In the genomic region with DNA sequence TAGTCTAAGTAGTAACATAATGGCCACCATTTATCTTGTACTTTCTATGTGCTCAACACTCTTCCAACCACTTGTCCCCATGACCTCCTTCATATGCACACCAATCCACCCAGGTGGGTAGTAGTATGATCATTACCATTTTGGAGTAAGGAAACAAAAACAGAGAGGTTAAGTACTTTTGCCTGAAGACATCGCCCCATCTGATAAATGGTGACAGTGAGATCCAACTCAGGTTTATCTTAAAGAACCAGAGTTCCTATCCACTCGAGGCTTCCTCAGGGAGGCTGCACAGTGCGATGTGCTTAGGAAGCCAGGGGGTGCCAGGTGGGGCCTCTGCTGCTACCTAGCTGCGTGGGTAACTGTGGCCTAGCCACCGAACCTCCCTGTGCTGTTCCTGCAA, we compare ENCODE assay signal across 17 cellular contexts. TPM values are rescaled to one million over a fixed set of nuclear protein-coding genes. Genes with fewer than 3 reads are reported as not detected.
DNase-seq lines count a peak whose midpoint lies in the region; ATAC-seq, FAIRE-seq and TF ChIP-seq lines count a peak whose summit lies in the region.
"Had no signal": no experiment of that assay in that cellular context is flagged by ENCODE, and none has a peak within 500 bp of the region (broad histone marks: within the 10 kb centered on the region; RNA-seq: fewer than 3 reads in every experiment).

No MANE protein-coding gene starts in this region.

- ATAC-seq in A549 (no peak), HG03095 (IDR thresholded peaks at IDR 0.05; ENCODE audit: unreplicated experiment) (no peak)
- no peak for ATAC-seq in CD8-positive, alpha-beta T cell
- no peak for ATAC-seq in activated naive CD8-positive, alpha-beta T cell treated with anti-CD3 and anti-CD28 coated beads, Interleukin-2, amount 10 ng/mL, durations not matched to agents 7 days and 5 days (ENCODE audit: low read depth)
- ATAC-seq in naive thymus-derived CD8-positive, alpha-beta T cell: no peak

- H3K36me3 Mint-ChIP-seq in CD8-positive, alpha-beta T cell: peaks cover 50% of the 10 kb centered on the region
- peaks cover 28% of the 10 kb centered on the region for H3K36me3 Mint-ChIP-seq in activated naive CD8-positive, alpha-beta T cell treated with anti-CD3 and anti-CD28 coated beads, Interleukin-2, amount 10 ng/mL, durations not matched to agents 7 days and 5 days
- peaks cover 4 to 43% (median 6%) of the 10 kb centered on the region in 3 donors for H3K36me3 Mint-ChIP-seq in naive thymus-derived CD8-positive, alpha-beta T cell
- H3K36me3 Mint-ChIP-seq in neural progenitor cell: peaks cover 17% of the 10 kb centered on the region

- peaks cover 78% of the 10 kb centered on the region for H3K4me1 Mint-ChIP-seq in CD8-positive, alpha-beta T cell (ENCODE audit: low read depth)
- H3K4me1 Mint-ChIP-seq in activated naive CD8-positive, alpha-beta T cell treated with anti-CD3 and anti-CD28 coated beads, Interleukin-2, amount 10 ng/mL, durations not matched to agents 7 days and 5 days: peaks cover 52% of the 10 kb centered on the region
- peaks cover 41 to 89% (median 87%) of the 10 kb centered on the region in 4 donors for H3K4me1 Mint-ChIP-seq in naive thymus-derived CD8-positive, alpha-beta T cell
- H3K4me1 Mint-ChIP-seq in neural progenitor cell: peaks cover 9% of the 10 kb centered on the region

- no peaks in the 10 kb centered on the region for H3K9me3 Mint-ChIP-seq in CD8-positive, alpha-beta T cell
- no peaks in the 10 kb centered on the region for H3K9me3 Mint-ChIP-seq in activated naive CD8-positive, alpha-beta T cell treated with anti-CD3 and anti-CD28 coated beads, Interleukin-2, amount 10 ng/mL, durations not matched to agents 7 days and 5 days
- no peaks in the 10 kb centered on the region for H3K9me3 Mint-ChIP-seq in naive thymus-derived CD8-positive, alpha-beta T cell
- H3K9me3 Mint-ChIP-seq in neural progenitor cell: no peaks in the 10 kb centered on the region

- CTCF ChIA-PET in A549 (lab: Yijun Ruan, JAX): interaction anchor here (0.6 to 1.9 kb wide), 4 partner anchors 13 to 86 kb away, joined by 4 to 7 read pairs (median 5); a partner anchor contains a TSS
- CTCF ChIA-PET in CD8-positive, alpha-beta T cell (lab: Charles Lee): interaction anchor here (1.0 to 1.3 kb wide), 2 partner anchors 10 to 85 kb away, joined by 3 to 4 read pairs; no protein-coding TSS in a partner anchor

- TF ChIP-seq RAD21 in A549 (conservative IDR thresholded peaks at IDR 0.05 in 1 of 2, IDR thresholded peaks at IDR 0.05 in 1 of 2): no peak

- POLR2A ChIA-PET in A549 (lab: Yijun Ruan, JAX): no interaction called here
- POLR2A ChIA-PET in CD8-positive, alpha-beta T cell (lab: Charles Lee): interaction anchor here (1.0 to 5.9 kb wide), 3 partner anchors 14 to 24 kb away, joined by 3 to 51 read pairs (median 4); a partner anchor contains a TSS
- POLR2A ChIA-PET in activated naive CD8-positive, alpha-beta T cell treated with anti-CD3 and anti-CD28 coated beads, Interleukin-2, amount 10 ng/mL, durations not matched to agents 7 days and 5 days (lab: Charles Lee): interaction anchor here (0.8 to 7.3 kb wide), 2 partner anchors 10 to 14 kb away, joined by 3 to 53 read pairs; a partner anchor contains a TSS
- POLR2A ChIA-PET in naive thymus-derived CD8-positive, alpha-beta T cell (lab: Charles Lee): interaction anchor here (0.6 kb wide), 1 partner anchor 14 kb away, joined by 3 read pairs; a partner anchor contains a TSS

- intact Hi-C loops in CD8-positive, alpha-beta T cell (cut with DNase I, micrococcal nuclease): no loop called here

- H3K36me3 ChIP-seq in CD8-positive, alpha-beta T cell (ENCODE audit: insufficient read depth, low read length): no peaks in the 10 kb centered on the region
- no peaks in the 10 kb centered on the region for H3K36me3 ChIP-seq in neural progenitor cell
- H3K36me3 ChIP-seq: cardiac muscle cell had no signal

- H3K27me3 Mint-ChIP-seq in CD8-positive, alpha-beta T cell (ENCODE audit: low read depth): no peaks in the 10 kb centered on the region
- no peaks in the 10 kb centered on the region for H3K27me3 Mint-ChIP-seq in activated naive CD8-positive, alpha-beta T cell treated with anti-CD3 and anti-CD28 coated beads, Interleukin-2, amount 10 ng/mL, durations not matched to agents 7 days and 5 days
- H3K27me3 Mint-ChIP-seq in naive thymus-derived CD8-positive, alpha-beta T cell: no peaks in the 10 kb centered on the region
- peaks cover 4% of the 10 kb centered on the region for H3K27me3 Mint-ChIP-seq in neural progenitor cell (ENCODE audit: insufficient read depth, low read depth)

- H2AFZ ChIP-seq in neural progenitor cell (replicated peaks): no peak overlapping the region

- H3K4me3 Mint-ChIP-seq in CD8-positive, alpha-beta T cell: no peak overlapping the region
- H3K4me3 Mint-ChIP-seq in activated naive CD8-positive, alpha-beta T cell treated with anti-CD3 and anti-CD28 coated beads, Interleukin-2, amount 10 ng/mL, durations not matched to agents 7 days and 5 days: no peak overlapping the region
- H3K4me3 Mint-ChIP-seq in naive thymus-derived CD8-positive, alpha-beta T cell: peak overlapping the region in 4 of 10 donors; percentile 34 to 64 (median 52)
- no peak overlapping the region for H3K4me3 Mint-ChIP-seq in neural progenitor cell

- peaks cover 23% of the 10 kb centered on the region for H4K20me1 ChIP-seq in neural progenitor cell (ENCODE audit: low read depth)

- H3K4me3 ChIP-seq in A549 (no peak overlapping the region), neural progenitor cell (no peak overlapping the region)
- no peak overlapping the region for H3K4me3 ChIP-seq in CD8-positive, alpha-beta T cell (ENCODE audit: low read depth, low read length)
- H3K4me3 ChIP-seq: BLaER1, cardiac muscle cell had no signal

- no peaks in the 10 kb centered on the region for H3K27me3 ChIP-seq in CD8-positive, alpha-beta T cell (ENCODE audit: insufficient read depth, low read length)
- no peaks in the 10 kb centered on the region for H3K27me3 ChIP-seq in neural progenitor cell
- H3K27me3 ChIP-seq: BLaER1, cardiac muscle cell had no signal

- peak overlapping the region; percentile 81; a peak in 5 of 6 replicates for H3K27ac ChIP-seq in A549
- no peak overlapping the region for H3K27ac ChIP-seq in CD8-positive, alpha-beta T cell (ENCODE audit: low read depth, low read length)
- no peak overlapping the region for H3K27ac ChIP-seq in neural progenitor cell
- H3K27ac ChIP-seq: BLaER1 had no signal

- WGBS in A549 (ENCODE audit: missing lambda C conversion rate): 79% methylated on average over 5 of the region's 5 CpGs

- H3K9ac ChIP-seq in neural progenitor cell: no peak overlapping the region
- H3K9ac ChIP-seq: BLaER1 had no signal

- DNase-seq in A549 (ENCODE audit: low read depth in 1 of 2, low spot score in 1 of 2): no peak
- no peak for DNase-seq in CD8-positive, alpha-beta T cell
- no peak for DNase-seq in activated naive CD8-positive, alpha-beta T cell treated with anti-CD3 and anti-CD28 coated beads, Interleukin-2, amount 10 ng/mL, durations not matched to agents 7 days and 5 days
- no peak for DNase-seq in naive thymus-derived CD8-positive, alpha-beta T cell
- DNase-seq in KG1 (lab: John Stamatoyannopoulos, UW): no peak
- DNase-seq in neural progenitor cell (ENCODE audit: low spot score): no peak
- DNase-seq: activated CD4-positive, alpha-beta T cell treated with anti-CD3 and anti-CD28 coated beads for 48 hours; activated gamma-delta T cell; effector CD8-positive, alpha-beta T cell; H7; NCI-H2081 treated with DMSO at 0.1 percent for 48 hours; stimulated activated CD4-positive, alpha-beta T cell treated with anti-CD3 and anti-CD28 coated beads, Interleukin-2, amount 100 ng/mL, for 48 hours; T-helper 9 cell had no signal

- H3K4me2 ChIP-seq in A549: peak overlapping the region; percentile 84; the same call in 2 of the 3 replicates
- no peak overlapping the region for H3K4me2 ChIP-seq in neural progenitor cell
- H3K4me2 ChIP-seq: BLaER1 had no signal

- peak overlapping the region; percentile 92 for H3K27ac Mint-ChIP-seq in CD8-positive, alpha-beta T cell
- peak overlapping the region; percentile 35 for H3K27ac Mint-ChIP-seq in activated naive CD8-positive, alpha-beta T cell treated with anti-CD3 and anti-CD28 coated beads, Interleukin-2, amount 10 ng/mL, durations not matched to agents 7 days and 5 days
- H3K27ac Mint-ChIP-seq in naive thymus-derived CD8-positive, alpha-beta T cell: peak overlapping the region in 9 of 10 donors; percentile 2 to 97 (median 86)
- no peak overlapping the region for H3K27ac Mint-ChIP-seq in neural progenitor cell

- no peak for TF ChIP-seq POLR2A in A549 (IDR thresholded peaks at IDR 0.05; ENCODE audit: low read length)

- peaks cover 10% of the 10 kb centered on the region for H3F3A ChIP-seq in neural progenitor cell (ENCODE audit: low read depth)

- FAIRE-seq in A549 (lab: Jason Lieb, UNC): no peak
- FAIRE-seq: RCC 7860 had no signal

- peaks cover 89% of the 10 kb centered on the region for H3K79me2 ChIP-seq in neural progenitor cell (ENCODE audit: low read depth)

- H3K9me3 ChIP-seq in A549 (no peaks in the 10 kb centered on the region), neural progenitor cell (ENCODE audit: low read depth) (no peaks in the 10 kb centered on the region)
- no peaks in the 10 kb centered on the region for H3K9me3 ChIP-seq in CD8-positive, alpha-beta T cell (ENCODE audit: low read length)
- H3K9me3 ChIP-seq: BLaER1 had no signal

- no peak for TF ChIP-seq CTCF in A549 (IDR thresholded peaks at IDR 0.05)
- no peak for TF ChIP-seq CTCF in CD8-positive, alpha-beta T cell (IDR thresholded peaks at IDR 0.05)
- TF ChIP-seq CTCF in neural progenitor cell (IDR thresholded peaks at IDR 0.05): no peak

- no peak for TF ChIP-seq EP300 in A549 (IDR thresholded peaks at IDR 0.05)

- H3K4me1 ChIP-seq in A549 (peaks cover 100% of the 10 kb centered on the region), neural progenitor cell (peaks cover 13% of the 10 kb centered on the region)
- peaks cover 73% of the 10 kb centered on the region for H3K4me1 ChIP-seq in CD8-positive, alpha-beta T cell (ENCODE audit: insufficient read depth, low read length)

RNA-seq across cellular contexts. Expression of a gene that starts 14.1 kb away (rescaled TPM):
- polyA plus RNA-seq in A549 (2011; rRNA removed) (146 and 162 TPM in 2 replicates), A549 (2017; fragmentation: RNase III; extraction: RNeasy Plus Mini Kit Qiagen cat#74134 plus additional on column Dnase treatment) (61.0 to 65.8 TPM (median 62.0 TPM) in 3 replicates)
- polyA plus RNA-seq in A549 (2012; cell fraction: cytosol; rRNA removed): 39.8 and 49.5 TPM in 2 replicates
- 31.1 and 38.8 TPM in 2 replicates for polyA plus RNA-seq in A549 (2012; cell fraction: nucleus; rRNA removed)
- 168 and 177 TPM in 2 replicates for polyA minus RNA-seq in A549 (2011; rRNA and poly(A)+ RNA removed)
- 10 to 100 TPM; 81.7 to 88.7 TPM for total RNA-seq in CD8-positive, alpha-beta T cell
- total RNA-seq in activated naive CD8-positive, alpha-beta T cell treated with anti-CD3 and anti-CD28 coated beads, Interleukin-2, amount 10 ng/mL, durations not matched to agents 7 days and 5 days: 10 to 100 TPM; 71.0 to 78.8 TPM
- total RNA-seq in naive thymus-derived CD8-positive, alpha-beta T cell: 10 to 100 TPM; 93.6 to 96.9 TPM
- polyA plus RNA-seq in naive thymus-derived CD8-positive, alpha-beta T cell: 10 to 100 TPM; 48.2 to 57.8 (median 56.0) TPM
- total RNA-seq in neural progenitor cell (ENCODE audit: low replicate concordance): 13.9 and 17.7 TPM in 2 replicates

RNA-seq across cellular contexts. Expression of a gene that starts 37.9 kb away (rescaled TPM):
- polyA plus RNA-seq in A549 (2011; rRNA removed): 250 and 357 TPM in 2 replicates
- 101 and 131 TPM in 2 replicates for polyA plus RNA-seq in A549 (2012; cell fraction: cytosol; rRNA removed)
- 27.7 and 52.1 TPM in 2 replicates for polyA plus RNA-seq in A549 (2012; cell fraction: nucleus; rRNA removed)
- polyA plus RNA-seq in A549 (2017; fragmentation: RNase III; extraction: RNeasy Plus Mini Kit Qiagen cat#74134 plus additional on column Dnase treatment): 714 to 805 TPM (median 755 TPM) in 3 replicates
- polyA minus RNA-seq in A549 (2011; rRNA and poly(A)+ RNA removed): 32.7 and 35.5 TPM in 2 replicates
- 100 to 1,000 TPM; 144 to 160 TPM for total RNA-seq in CD8-positive, alpha-beta T cell
- 100 to 1,000 TPM; 250 to 256 TPM for total RNA-seq in activated naive CD8-positive, alpha-beta T cell treated with anti-CD3 and anti-CD28 coated beads, Interleukin-2, amount 10 ng/mL, durations not matched to agents 7 days and 5 days
- 100 to 1,000 TPM; 156 to 158 TPM for total RNA-seq in naive thymus-derived CD8-positive, alpha-beta T cell
- 10 to 100 TPM; 47.6 to 56.6 (median 52.1) TPM for polyA plus RNA-seq in naive thymus-derived CD8-positive, alpha-beta T cell
- 85.0 and 107 TPM in 2 replicates for total RNA-seq in neural progenitor cell (ENCODE audit: low replicate concordance)

Comparison
In these comparisons a context has a peak if more than half of its experiments do, and no peak if none do; other contexts are left out.
1. H3K27ac ChIP-seq: peak in A549 (2 of 2); none in CD8-positive, alpha-beta T cell (single experiment) and neural progenitor cell (single experiment).